ENCODE assay signal across 25 cellular contexts in the genomic region with DNA sequence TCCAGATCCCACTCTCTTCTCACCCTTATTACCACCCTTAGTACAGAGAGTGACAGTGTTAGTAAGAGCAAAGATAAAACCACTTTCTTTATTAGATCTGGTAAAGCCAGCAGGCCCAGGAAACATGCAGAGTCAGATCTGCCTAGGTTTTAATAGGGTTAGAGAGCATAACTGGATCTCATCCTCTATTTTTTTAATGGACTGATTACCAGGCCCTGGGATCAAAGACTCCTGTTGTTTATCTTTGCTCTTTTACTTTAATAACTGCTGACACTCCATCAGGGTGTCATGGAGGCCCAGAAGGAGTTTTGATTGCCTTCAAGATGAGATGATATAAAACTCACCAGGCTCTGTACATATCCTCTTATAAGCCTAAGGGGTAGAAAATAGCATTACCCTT. TPM values are rescaled to one million over a fixed set of nuclear protein-coding genes. Genes with fewer than 3 reads are reported as not detected.
A peak's percentile ranks its signal among the peaks of the same experiment; 100 is the strongest.
DNase-seq lines count a peak whose midpoint lies in the region; ATAC-seq and TF ChIP-seq lines count a peak whose summit lies in the region.
"Had no signal": no experiment of that assay in that cellular context is flagged by ENCODE, and none has a peak within 500 bp of the region (broad histone marks: within the 10 kb centered on the region; RNA-seq: fewer than 3 reads in every experiment).

No MANE protein-coding gene starts in this region.

- no peak overlapping the region for H3K9ac ChIP-seq in neural progenitor cell
- H3K9ac ChIP-seq: BLaER1, GM23248 had no signal

- H2AFZ ChIP-seq in neural progenitor cell (replicated peaks), result no peak overlapping the region
- H2AFZ ChIP-seq: GM23248 had no signal

- no peaks in the 10 kb centered on the region for H3K9me3 Mint-ChIP-seq in neural progenitor cell

- no peaks in the 10 kb centered on the region for H3F3A ChIP-seq in neural progenitor cell (ENCODE audit: low read depth)

- no peaks in the 10 kb centered on the region for H3K36me3 Mint-ChIP-seq in neural progenitor cell

- ATAC-seq in right cardiac atrium, result no peak
- ATAC-seq in GM21717 (IDR thresholded peaks at IDR 0.05; ENCODE audit: unreplicated experiment), result no peak
- ATAC-seq: K562, Panc1 had no signal

- no peaks in the 10 kb centered on the region for H3K9me3 ChIP-seq in cardiac muscle cell (ENCODE audit: low read depth)
- H3K9me3 ChIP-seq in right cardiac atrium (ENCODE audit: control insufficient read depth, low read length), result no peaks in the 10 kb centered on the region
- H3K9me3 ChIP-seq in WERI-Rb-1 (ENCODE audit: severe bottlenecking), result no peaks in the 10 kb centered on the region
- no peaks in the 10 kb centered on the region for H3K9me3 ChIP-seq in neural progenitor cell (ENCODE audit: low read depth)
- no peaks in the 10 kb centered on the region for H3K9me3 ChIP-seq in MG63
- H3K9me3 ChIP-seq: BLaER1 had no signal

- H3K4me2 ChIP-seq in neural progenitor cell, result no peak overlapping the region
- H3K4me2 ChIP-seq: BLaER1 had no signal

- no peaks in the 10 kb centered on the region for H3K36me3 ChIP-seq in cardiac muscle cell
- H3K36me3 ChIP-seq in WERI-Rb-1, result no peaks in the 10 kb centered on the region
- no peaks in the 10 kb centered on the region for H3K36me3 ChIP-seq in neural progenitor cell
- H3K36me3 ChIP-seq in MG63, result no peaks in the 10 kb centered on the region
- H3K36me3 ChIP-seq: BLaER1 had no signal

- no peaks in the 10 kb centered on the region for H4K20me1 ChIP-seq in neural progenitor cell (ENCODE audit: low read depth)
- H4K20me1 ChIP-seq: BLaER1 had no signal

- no peaks in the 10 kb centered on the region for H3K27me3 Mint-ChIP-seq in neural progenitor cell (ENCODE audit: insufficient read depth, low read depth)
- H3K27me3 Mint-ChIP-seq: CD4-positive, CD25-positive, alpha-beta regulatory T cell had no signal

- H3K4me1 ChIP-seq in cardiac muscle cell (ENCODE audit: low read depth), result peaks cover 5% of the 10 kb centered on the region
- no peaks in the 10 kb centered on the region for H3K4me1 ChIP-seq in right cardiac atrium (ENCODE audit: control insufficient read depth, insufficient read depth, low read length)
- H3K4me1 ChIP-seq in neural progenitor cell, result no peaks in the 10 kb centered on the region
- H3K4me1 ChIP-seq: BLaER1 had no signal

- H3K27me3 ChIP-seq in cardiac muscle cell (no peaks in the 10 kb centered on the region), right cardiac atrium (ENCODE audit: control insufficient read depth, insufficient read depth) (no peaks in the 10 kb centered on the region), WERI-Rb-1 (ENCODE audit: insufficient read depth, low read depth, severe bottlenecking) (no peaks in the 10 kb centered on the region), neural progenitor cell (no peaks in the 10 kb centered on the region), MG63 (no peaks in the 10 kb centered on the region)
- H3K27me3 ChIP-seq: BLaER1 had no signal

- DNase-seq in cardiac muscle cell (ENCODE audit: low read depth in 1 of 2, low spot score in 1 of 2), result no peak
- DNase-seq in right cardiac atrium, result no peak
- DNase-seq in WERI-Rb-1, result peak; percentile 74
- DNase-seq in neural progenitor cell (ENCODE audit: low spot score), result no peak
- no peak for DNase-seq in occipital lobe (lab: John Stamatoyannopoulos, UW)
- no peak for DNase-seq in stimulated activated CD4-positive, alpha-beta T cell treated with anti-CD3 and anti-CD28 coated beads, Interleukin-4, amount 100 ng/mL, for 24 hours
- DNase-seq in MG63, result no peak
- DNase-seq: 8988T; CD4-positive, CD25-positive, alpha-beta regulatory T cell; DMS53; GM23248; H7; Kasumi-1; MV-4-11; NCI-H1105 treated with DMSO at 0.1 percent for 48 hours; NCI-H146; NCI-H1930; NCI-H2107; NCI-H446 treated with DMSO at 0.1 percent for 48 hours; NCI-H526; SHP77 treated with DMSO at 0.1 percent for 48 hours had no signal

- intact Hi-C loops in right cardiac atrium (cut with DNase I), result no loop called here

- peaks cover 8% of the 10 kb centered on the region for H3K4me1 Mint-ChIP-seq in neural progenitor cell
- H3K4me1 Mint-ChIP-seq: CD4-positive, CD25-positive, alpha-beta regulatory T cell had no signal

- TF ChIP-seq CTCF in cardiac muscle cell (IDR thresholded peaks at IDR 0.05; ENCODE audit: low read depth, low read length) (no peak), WERI-Rb-1 (IDR thresholded peaks at IDR 0.05; ENCODE audit: low read depth, low read length) (no peak), neural progenitor cell (IDR thresholded peaks at IDR 0.05) (no peak)

- H3K27ac Mint-ChIP-seq in neural progenitor cell, result peak overlapping the region; percentile 28
- H3K27ac Mint-ChIP-seq: CD4-positive, CD25-positive, alpha-beta regulatory T cell had no signal

- H3K4me3 Mint-ChIP-seq in neural progenitor cell, result no peak overlapping the region
- H3K4me3 Mint-ChIP-seq: CD4-positive, CD25-positive, alpha-beta regulatory T cell had no signal

- H3K4me3 ChIP-seq in cardiac muscle cell (no peak overlapping the region), right cardiac atrium (ENCODE audit: low read length) (no peak overlapping the region), WERI-Rb-1 (ENCODE audit: low read depth, low read length) (no peak overlapping the region), neural progenitor cell (no peak overlapping the region), MG63 (no peak overlapping the region)
- H3K4me3 ChIP-seq: BLaER1, GM23248, K562 had no signal

- H3K27ac ChIP-seq in cardiac muscle cell (peak overlapping the region; percentile 34), right cardiac atrium (ENCODE audit: low read length) (no peak overlapping the region), WERI-Rb-1 (no peak overlapping the region), neural progenitor cell (no peak overlapping the region)
- H3K27ac ChIP-seq: BLaER1, GM23248 had no signal

- H3K79me2 ChIP-seq in neural progenitor cell (ENCODE audit: low read depth), result no peaks in the 10 kb centered on the region

RNA-seq across cellular contexts. Expression of a gene that starts 45.3 kb away (rescaled TPM):
- total RNA-seq in cardiac muscle cell (245 and 361 TPM in 2 replicates), right cardiac atrium (100 to 1,000 TPM in 2 of 4 donors, 10 to 100 TPM in 2; 60.4 to 188 (median 111) TPM), neural progenitor cell (ENCODE audit: low replicate concordance) (8.0 and 12.2 TPM in 2 replicates), occipital lobe (15.8 TPM)
- polyA plus RNA-seq in cardiac muscle cell (178 and 224 TPM in 2 replicates), right cardiac atrium (76.7 TPM)
- total RNA-seq in MG63 (2014; rRNA removed; shearing (Covaris generic); ENCODE audit: low replicate concordance), result 0.30 and 13.7 TPM in 2 replicates
